9 cellular contexts compared by ENCODE assay signal in the genomic region with DNA sequence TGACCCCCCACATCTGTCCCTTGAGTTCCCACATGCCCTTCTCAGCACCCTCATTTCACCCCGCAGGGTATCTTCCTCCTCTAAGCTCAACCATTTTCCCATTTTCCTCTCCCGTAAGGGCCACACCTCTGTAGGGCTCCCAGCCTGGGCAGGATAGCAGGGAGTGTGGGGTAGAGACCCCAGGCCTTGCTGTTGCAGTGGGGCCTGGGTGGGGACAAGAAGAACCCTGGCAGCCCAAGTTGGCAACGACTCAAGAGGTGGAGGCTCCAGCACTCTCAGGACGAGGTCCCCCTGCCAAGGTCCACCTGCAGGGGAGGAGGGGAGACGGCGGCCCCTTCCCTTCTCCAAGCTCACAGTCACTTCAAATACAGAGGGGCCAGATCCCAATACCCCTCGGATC. TPM values are rescaled to one million over a fixed set of nuclear protein-coding genes. Genes with fewer than 3 reads are reported as not detected.
A peak's percentile ranks its signal among the peaks of the same experiment; 100 is the strongest.
DNase-seq lines count a peak whose midpoint lies in the region; ATAC-seq and TF ChIP-seq lines count a peak whose summit lies in the region.
"Had no signal": no experiment of that assay in that cellular context is flagged by ENCODE, and none has a peak within 500 bp of the region (broad histone marks: within the 10 kb centered on the region; RNA-seq: fewer than 3 reads in every experiment).

No MANE protein-coding gene starts in this region.

- TF ChIP-seq POLR2A in uterus (IDR thresholded peaks at IDR 0.05), result no peak

- no peaks in the 10 kb centered on the region for H3K36me3 ChIP-seq in muscle layer of duodenum (ENCODE audit: control insufficient read depth in 1 of 2, insufficient read depth in 2 of 2, low read length in 2 of 2)
- H3K36me3 ChIP-seq in uterus, result no peaks in the 10 kb centered on the region

- DNase-seq in Right ventricle myocardium inferior (ENCODE audit: missing footprints), result peak; percentile 43
- DNase-seq in left ventricle myocardium superior, result no peak
- DNase-seq in cardiac fibroblast (ENCODE audit: low read depth in 2 of 2), result no peak
- peak; percentile 45 for DNase-seq in uterus
- no peak for DNase-seq in COR-L47 (lab: John Stamatoyannopoulos, UW)
- no peak for DNase-seq in stimulated activated CD4-positive, alpha-beta T cell treated with anti-CD3 and anti-CD28 coated beads, Interleukin-1b, Interleukin-23, amount 100 ng/mL, for 48 hours
- DNase-seq: NCI-H2029 had no signal

- TF ChIP-seq CTCF in cardiac fibroblast (IDR thresholded peaks at IDR 0.05; ENCODE audit: low read depth, low read length) (no peak), uterus (IDR thresholded peaks at IDR 0.05) (no peak)

- intact Hi-C loops in Right ventricle myocardium inferior (cut with DNase I), result no loop called here
- intact Hi-C loops in left ventricle myocardium superior (cut with micrococcal nuclease), result loop anchor here (5.0 kb wide), 1 partner anchor 70 kb away; a partner anchor contains a TSS
- intact Hi-C loops in uterus (cut with DNase I; ENCODE audit: low total_unique reads), result loop anchor here (2.0 kb wide), 1 partner anchor 71 kb away; a partner anchor contains a TSS

- peak overlapping the region; percentile 66 for H3K27ac ChIP-seq in muscle layer of duodenum (ENCODE audit: low read length)
- H3K27ac ChIP-seq in uterus, result peak overlapping the region; percentile 92 to 93

- peak overlapping the region; percentile 57 to 61 for H3K4me3 ChIP-seq in cardiac fibroblast (replicated peaks in 1 of 2; ENCODE audit: low read depth in 2 of 2, low read length in 2 of 2)
- peak overlapping the region; percentile 53 to 66 for H3K4me3 ChIP-seq in muscle layer of duodenum (ENCODE audit: low read depth in 1 of 2, low read length in 2 of 2)
- peak overlapping the region; percentile 38 to 61 for H3K4me3 ChIP-seq in uterus

- H3K9me3 ChIP-seq in muscle layer of duodenum (ENCODE audit: control insufficient read depth in 1 of 2, low read length in 2 of 2) (no peaks in the 10 kb centered on the region), uterus (no peaks in the 10 kb centered on the region)

- peaks cover 7 to 32% of the 10 kb centered on the region in 2 donors for H3K4me1 ChIP-seq in muscle layer of duodenum (ENCODE audit: control insufficient read depth in 1 of 2, insufficient read depth in 2 of 2, low read length in 2 of 2)
- peaks cover 10 to 15% of the 10 kb centered on the region in 2 donors for H3K4me1 ChIP-seq in uterus

- H3K27me3 ChIP-seq in muscle layer of duodenum (ENCODE audit: low read depth, low read length), result peaks cover 4% of the 10 kb centered on the region
- H3K27me3 ChIP-seq in uterus, result no peaks in the 10 kb centered on the region

- no peak for ATAC-seq in Right ventricle myocardium inferior
- no peak for ATAC-seq in left ventricle myocardium superior
- ATAC-seq in HG03439 (IDR thresholded peaks at IDR 0.05; ENCODE audit: unreplicated experiment), result no peak

RNA-seq across cellular contexts. Expression of a gene that starts 2.0 kb away (rescaled TPM):
- total RNA-seq in Right ventricle myocardium inferior (not detected), left ventricle myocardium superior (not detected), uterus (under 1 TPM in 2 of 4 donors, not detected in 2; 0.07 to 0.91 TPM)

Comparison
In these comparisons a context has a peak if more than half of its experiments do, and no peak if none do; other contexts are left out.
1. DNase-seq: peak in Right ventricle myocardium inferior (single experiment) and uterus (2 of 2); none in left ventricle myocardium superior (single experiment), cardiac fibroblast (0 of 2), COR-L47 (single experiment) and stimulated activated CD4-positive, alpha-beta T cell treated with anti-CD3 and anti-CD28 coated beads, Interleukin-1b, Interleukin-23, amount 100 ng/mL, for 48 hours (single experiment).
2. Peak in every context shown above with its lines, with median percentiles within 50 percentile points of each other: H3K4me3 ChIP-seq.